Comparison of ENCODE assay signal across 11 cellular contexts in the genomic region with DNA sequence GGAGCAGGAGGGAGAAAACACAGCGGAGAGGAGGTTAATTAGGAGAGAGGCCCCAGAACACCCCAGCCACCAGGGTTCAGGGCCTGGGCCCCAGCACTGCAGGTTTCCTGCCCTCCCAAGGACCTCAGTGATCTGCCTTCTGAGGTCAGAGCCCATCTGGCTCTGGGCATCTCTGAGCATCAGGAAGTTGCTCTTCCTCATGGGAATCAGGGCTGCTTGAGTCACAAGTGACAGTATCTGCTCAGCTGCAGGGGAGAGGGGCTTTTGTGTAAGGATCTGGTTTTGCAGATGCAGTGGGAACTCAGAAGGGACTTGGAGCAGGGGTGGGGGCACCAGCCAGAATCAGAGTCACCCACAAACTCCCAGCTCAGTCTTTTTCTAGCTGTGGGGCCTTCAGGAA.
A peak's percentile ranks its signal among the peaks of the same experiment; 100 is the strongest.
DNase-seq lines count a peak whose midpoint lies in the region; ATAC-seq and TF ChIP-seq lines count a peak whose summit lies in the region.
"Had no signal": no experiment of that assay in that cellular context is flagged by ENCODE, and none has a peak within 500 bp of the region (broad histone marks: within the 10 kb centered on the region; RNA-seq: fewer than 3 reads in every experiment).

No MANE protein-coding gene starts in this region.

- peaks cover 26% of the 10 kb centered on the region for H3K27me3 Mint-ChIP-seq in nephron progenitor cell (ENCODE audit: low read depth, poor library complexity)
- peaks cover 8% of the 10 kb centered on the region for H3K27me3 Mint-ChIP-seq in activated CD8-positive, alpha-beta T cell treated with anti-CD3 and anti-CD28 coated beads, Interleukin-2, amount 10 ng/mL, durations not matched to agents 7 days and 5 days (ENCODE audit: low read depth)

- peaks cover 9% of the 10 kb centered on the region; the same call in 1 of the 2 replicates for H3K27me3 ChIP-seq in HAP-1 (ENCODE audit: low read depth)
- H3K27me3 ChIP-seq: testis had no signal

- H3K9me3 Mint-ChIP-seq in nephron progenitor cell: no peaks in the 10 kb centered on the region
- no peaks in the 10 kb centered on the region for H3K9me3 Mint-ChIP-seq in activated CD8-positive, alpha-beta T cell treated with anti-CD3 and anti-CD28 coated beads, Interleukin-2, amount 10 ng/mL, durations not matched to agents 7 days and 5 days (ENCODE audit: insufficient read depth)

- in situ Hi-C loops in astrocyte of the spinal cord (cut with HindIII; ENCODE audit: low sequenced_read_pairs): loop anchor here (25.0 kb wide), 1 partner anchor 471 kb away; the partner anchor contains the start of genes MECR and PTPRU
- in situ Hi-C loops in HAP-1 (cut with MboI; ENCODE audit: low sequenced_read_pairs): no loop called here

- POLR2A ChIA-PET in activated CD8-positive, alpha-beta T cell treated with anti-CD3 and anti-CD28 coated beads, Interleukin-2, amount 10 ng/mL, durations not matched to agents 7 days and 5 days (lab: Charles Lee): no interaction called here

- H3K36me3 ChIP-seq in HAP-1 (replicated peaks): no peaks in the 10 kb centered on the region
- H3K36me3 ChIP-seq: adrenal gland had no signal

- peaks cover 60% of the 10 kb centered on the region for H3K4me1 Mint-ChIP-seq in nephron progenitor cell
- peaks cover 38% of the 10 kb centered on the region for H3K4me1 Mint-ChIP-seq in activated CD8-positive, alpha-beta T cell treated with anti-CD3 and anti-CD28 coated beads, Interleukin-2, amount 10 ng/mL, durations not matched to agents 7 days and 5 days (ENCODE audit: low read depth)

- no peaks in the 10 kb centered on the region for H3K9me3 ChIP-seq in HAP-1
- H3K9me3 ChIP-seq: adrenal gland, testis had no signal

- CTCF ChIA-PET in activated CD8-positive, alpha-beta T cell treated with anti-CD3 and anti-CD28 coated beads, Interleukin-2, amount 10 ng/mL, durations not matched to agents 7 days and 5 days (lab: Charles Lee): no interaction called here

- TF ChIP-seq CTCF in astrocyte of the spinal cord (IDR thresholded peaks at IDR 0.05; ENCODE audit: low read depth, low read length): no peak
- no peak for TF ChIP-seq CTCF in nephron progenitor cell (IDR thresholded peaks at IDR 0.05)

- H3K36me3 Mint-ChIP-seq in nephron progenitor cell (ENCODE audit: low read depth): no peaks in the 10 kb centered on the region
- no peaks in the 10 kb centered on the region for H3K36me3 Mint-ChIP-seq in activated CD8-positive, alpha-beta T cell treated with anti-CD3 and anti-CD28 coated beads, Interleukin-2, amount 10 ng/mL, durations not matched to agents 7 days and 5 days (ENCODE audit: low read depth)

- peak overlapping the region; percentile 95 for H3K27ac Mint-ChIP-seq in nephron progenitor cell
- H3K27ac Mint-ChIP-seq in activated CD8-positive, alpha-beta T cell treated with anti-CD3 and anti-CD28 coated beads, Interleukin-2, amount 10 ng/mL, durations not matched to agents 7 days and 5 days: no peak overlapping the region
- H3K27ac Mint-ChIP-seq: B cell had no signal

- no peaks in the 10 kb centered on the region for H3K4me1 ChIP-seq in HAP-1
- H3K4me1 ChIP-seq: testis had no signal

- H3K4me3 ChIP-seq in astrocyte of the spinal cord (ENCODE audit: low read depth, low read length): no peak overlapping the region
- H3K4me3 ChIP-seq in HAP-1: no peak overlapping the region
- H3K4me3 ChIP-seq: adrenal gland, testis had no signal

- ATAC-seq in HG03432 (IDR thresholded peaks at IDR 0.05; ENCODE audit: unreplicated experiment): no peak
- no peak for ATAC-seq in activated CD8-positive, alpha-beta T cell treated with anti-CD3 and anti-CD28 coated beads, Interleukin-2, amount 10 ng/mL, durations not matched to agents 7 days and 5 days

- no peak overlapping the region for H3K4me3 Mint-ChIP-seq in nephron progenitor cell
- no peak overlapping the region for H3K4me3 Mint-ChIP-seq in activated CD8-positive, alpha-beta T cell treated with anti-CD3 and anti-CD28 coated beads, Interleukin-2, amount 10 ng/mL, durations not matched to agents 7 days and 5 days
- H3K4me3 Mint-ChIP-seq: B cell had no signal

- DNase-seq in NCI-H2227 (lab: John Stamatoyannopoulos, UW; ENCODE audit: unreplicated experiment) (peak; percentile 58), NCI-H2227 treated with DMSO at 0.1 percent for 48 hours (lab: John Stamatoyannopoulos, UW) (no peak), HT1080 (ENCODE audit: low read depth) (peak; percentile 70), astrocyte of the spinal cord (ENCODE audit: low read depth, low spot score) (peak; percentile 34), nephron progenitor cell (no peak), HAP-1 (ENCODE audit: low spot score in 2 of 2) (no peak)
- DNase-seq in activated CD8-positive, alpha-beta T cell treated with anti-CD3 and anti-CD28 coated beads, Interleukin-2, amount 10 ng/mL, durations not matched to agents 7 days and 5 days: no peak
- DNase-seq: testis had no signal

Comparison
In these comparisons a context has a peak if more than half of its experiments do, and no peak if none do; other contexts are left out.
1. DNase-seq: peak in NCI-H2227 (single experiment), HT1080 (single experiment) and astrocyte of the spinal cord (single experiment); none in NCI-H2227 treated with DMSO at 0.1 percent for 48 hours (single experiment), nephron progenitor cell (single experiment), HAP-1 (0 of 2) and activated CD8-positive, alpha-beta T cell treated with anti-CD3 and anti-CD28 coated beads, Interleukin-2, amount 10 ng/mL, durations not matched to agents 7 days and 5 days (single experiment).